ENCODE assay signal across 15 cellular contexts in genomic region chr12:11725616-11726015, GRCh38.
DNase-seq lines count a peak whose midpoint lies in the region; ATAC-seq and TF ChIP-seq lines count a peak whose summit lies in the region.
"Had no signal": no experiment of that assay in that cellular context is flagged by ENCODE, and none has a peak within 500 bp of the region (broad histone marks: within the 10 kb centered on the region; RNA-seq: fewer than 3 reads in every experiment).

No MANE protein-coding gene starts in this region.

- H3K4me3 Mint-ChIP-seq in dendritic cell treated with granulocyte-macrophage colony-stimulating factor and Interleukin-4, amounts not matched to agents 40 ng/mL and 50 ng/mL, for 4 days = no peak overlapping the region
- H3K4me3 Mint-ChIP-seq in osteocyte (ENCODE audit: unreplicated experiment) = no peak overlapping the region
- H3K4me3 Mint-ChIP-seq: activated CD8-positive, alpha-beta T cell treated with anti-CD3 and anti-CD28 coated beads for 36 hours had no signal

- ATAC-seq in IMR-90 (ENCODE audit: low read depth) = peak; percentile 31
- no peak for ATAC-seq in GM18505 (IDR thresholded peaks at IDR 0.05; ENCODE audit: unreplicated experiment)
- no peak for ATAC-seq in omental fat pad (ENCODE audit: low FRiP score)
- ATAC-seq in GM21360 (IDR thresholded peaks at IDR 0.05; ENCODE audit: unreplicated experiment) = no peak
- no peak for ATAC-seq in HG03342 (IDR thresholded peaks at IDR 0.05; ENCODE audit: unreplicated experiment)
- ATAC-seq: activated CD8-positive, alpha-beta T cell treated with anti-CD3 and anti-CD28 coated beads for 36 hours had no signal

- peaks cover 20% of the 10 kb centered on the region for H3F3A ChIP-seq in DOHH2 (ENCODE audit: control insufficient read depth, insufficient read depth)

- no peak overlapping the region for H2AK9ac ChIP-seq in IMR-90 (replicated peaks; ENCODE audit: low read depth, low read length, poor library complexity)

- in situ Hi-C loops in IMR-90 (cut with MboI; ENCODE audit: low sequenced_read_pairs) = no loop called here

- no peaks in the 10 kb centered on the region for H3K27me3 Mint-ChIP-seq in dendritic cell treated with granulocyte-macrophage colony-stimulating factor and Interleukin-4, amounts not matched to agents 40 ng/mL and 50 ng/mL, for 4 days
- H3K27me3 Mint-ChIP-seq in osteocyte (ENCODE audit: unreplicated experiment) = no peaks in the 10 kb centered on the region
- H3K27me3 Mint-ChIP-seq: activated CD8-positive, alpha-beta T cell treated with anti-CD3 and anti-CD28 coated beads for 36 hours; type B pancreatic cell had no signal

- no peak overlapping the region for H2BK20ac ChIP-seq in IMR-90 (ENCODE audit: low read depth, low read length)

- H3K9ac ChIP-seq in IMR-90 (ENCODE audit: low read depth, low read length) = no peak overlapping the region

- no peak overlapping the region for H3K18ac ChIP-seq in IMR-90 (ENCODE audit: low read depth, low read length)

- H3K56ac ChIP-seq in IMR-90 (ENCODE audit: extremely low read depth, insufficient read depth, low read length) = no peak overlapping the region

- H3K27me3 ChIP-seq in DOHH2 (ENCODE audit: control insufficient read depth, low read length) (no peaks in the 10 kb centered on the region), IMR-90 (ENCODE audit: control insufficient read depth, insufficient read depth, low read length) (no peaks in the 10 kb centered on the region)
- H3K27me3 ChIP-seq: MG63, SJSA1 had no signal

- H3K4me1 ChIP-seq in DOHH2 (ENCODE audit: control insufficient read depth, low read length) = peaks cover 74% of the 10 kb centered on the region
- peaks cover 15% of the 10 kb centered on the region for H3K4me1 ChIP-seq in IMR-90 (ENCODE audit: control insufficient read depth, insufficient read depth, low read length)

- H3K4ac ChIP-seq in IMR-90 (ENCODE audit: low read depth, low read length) = peak overlapping the region; percentile 18

- H3K27ac ChIP-seq in DOHH2 (ENCODE audit: low read depth, low read length) (no peak overlapping the region; the same call in 1 of the 2 replicates), IMR-90 (ENCODE audit: insufficient read depth, low read length) (no peak overlapping the region)
- H3K27ac ChIP-seq: SJSA1 had no signal

- H3K79me2 ChIP-seq in DOHH2 (ENCODE audit: control insufficient read depth, low read length) = no peaks in the 10 kb centered on the region

- 0 out of 3 replicates have a peak overlapping the region, but pooled peaks have one; percentile 3 for H2BK15ac ChIP-seq in IMR-90 (ENCODE audit: low read depth, low read length)

- 0 out of 2 replicates have a peak overlapping the region, but pooled peaks have one; percentile 10 for H2AK5ac ChIP-seq in IMR-90 (ENCODE audit: low read depth, low read length)

- peaks cover 84% of the 10 kb centered on the region for H3K36me3 Mint-ChIP-seq in dendritic cell treated with granulocyte-macrophage colony-stimulating factor and Interleukin-4, amounts not matched to agents 40 ng/mL and 50 ng/mL, for 4 days (ENCODE audit: low read depth)
- H3K36me3 Mint-ChIP-seq in osteocyte (ENCODE audit: unreplicated experiment) = peaks cover 2% of the 10 kb centered on the region

- H3K9me3 ChIP-seq in DOHH2 (ENCODE audit: control insufficient read depth, insufficient read depth, low read length) = peaks cover 8% of the 10 kb centered on the region; the same call in 1 of the 2 replicates
- no peaks in the 10 kb centered on the region for H3K9me3 ChIP-seq in IMR-90 (ENCODE audit: control insufficient read depth, insufficient read depth, low read length)
- H3K9me3 ChIP-seq: MG63, SJSA1 had no signal

- no TSS peak for BruUV-seq in IMR-90 (replicated peaks; lab: Mats Ljungman, UMichigan)

- no peak overlapping the region for H2BK5ac ChIP-seq in IMR-90 (ENCODE audit: low read depth, low read length, poor library complexity, severe bottlenecking)

- no peak overlapping the region; a peak in 1 of 4 replicates for H4K8ac ChIP-seq in IMR-90 (ENCODE audit: low read depth in 2 of 2, low read length in 2 of 2)

- POLR2A ChIA-PET in IMR-90 (lab: Charles Lee; ENCODE audit: unreplicated experiment) = no interaction called here

- H3K9me2 ChIP-seq in DOHH2 (replicated peaks; ENCODE audit: control insufficient read depth, low read length) = no peaks in the 10 kb centered on the region

- peak overlapping the region; percentile 75 for H3K27ac Mint-ChIP-seq in dendritic cell treated with granulocyte-macrophage colony-stimulating factor and Interleukin-4, amounts not matched to agents 40 ng/mL and 50 ng/mL, for 4 days
- peak overlapping the region; percentile 80 for H3K27ac Mint-ChIP-seq in osteocyte (ENCODE audit: unreplicated experiment)
- H3K27ac Mint-ChIP-seq: activated CD8-positive, alpha-beta T cell treated with anti-CD3 and anti-CD28 coated beads for 36 hours had no signal

- TF ChIP-seq POLR2A in IMR-90 (IDR thresholded peaks at IDR 0.05; ENCODE audit: low read depth, low read length) (no peak), GM18505 (IDR thresholded peaks at IDR 0.05; ENCODE audit: borderline replicate concordance, extremely low read depth, insufficient read depth, insufficient read length) (no peak)

- peaks cover 47 to 95% of the 10 kb centered on the region in 2 experiments for H3K79me1 ChIP-seq in IMR-90 (ENCODE audit: low read depth in 1 of 2, low read length in 2 of 2)

- H4K91ac ChIP-seq in IMR-90 (ENCODE audit: insufficient read depth, low read depth, low read length) = peak overlapping the region; percentile 38

- H3K4me3 ChIP-seq in DOHH2 (ENCODE audit: low read length) = no peak overlapping the region
- no peak overlapping the region for H3K4me3 ChIP-seq in IMR-90 (ENCODE audit: insufficient read depth, low read depth, low read length)
- H3K4me3 ChIP-seq: lung, MG63, SJSA1 had no signal

- H3K4me1 Mint-ChIP-seq in dendritic cell treated with granulocyte-macrophage colony-stimulating factor and Interleukin-4, amounts not matched to agents 40 ng/mL and 50 ng/mL, for 4 days (ENCODE audit: low read depth) = peaks cover 79% of the 10 kb centered on the region
- H3K4me1 Mint-ChIP-seq in osteocyte (ENCODE audit: unreplicated experiment) = peaks cover 48% of the 10 kb centered on the region

- intact Hi-C loops in IMR-90 (cut with micrococcal nuclease) = no loop called here
- intact Hi-C loops in dendritic cell treated with granulocyte-macrophage colony-stimulating factor and Interleukin-4, amounts not matched to agents 40 ng/mL and 50 ng/mL, for 4 days (cut with micrococcal nuclease) = no loop called here

- H3K4me2 ChIP-seq in DOHH2 (ENCODE audit: low read length) = peak overlapping the region; percentile 21
- no peak overlapping the region for H3K4me2 ChIP-seq in IMR-90 (ENCODE audit: low read depth, low read length)

- 0 out of 2 replicates have a peak overlapping the region, but pooled peaks have one; percentile 20 for H3K14ac ChIP-seq in IMR-90 (replicated peaks; ENCODE audit: low read depth, low read length)

- dilution Hi-C loops in IMR-90 (cut with HindIII; ENCODE audit: low sequenced_read_pairs, unreplicated experiment) = no loop called here

- no peak overlapping the region for H2AFZ ChIP-seq in IMR-90 (replicated peaks; ENCODE audit: low read length, poor library complexity)

- H3K9me1 ChIP-seq in IMR-90 (ENCODE audit: insufficient read depth, low read length) = peaks cover 19% of the 10 kb centered on the region

- H4K5ac ChIP-seq in IMR-90 (ENCODE audit: low read depth, low read length) = no peak overlapping the region

- TF ChIP-seq CTCF in DOHH2 (IDR thresholded peaks at IDR 0.05; ENCODE audit: low read depth, low read length, poor library complexity, severe bottlenecking) (no peak), IMR-90 (conservative IDR thresholded peaks at IDR 0.05; ENCODE audit: low read depth, low read length) (no peak), osteocyte (IDR thresholded peaks at IDR 0.05) (no peak), omental fat pad (IDR thresholded peaks at IDR 0.05) (no peak)

- no CpG with 5 or more reads among the region's 8 CpGs for WGBS in IMR-90 (ENCODE audit: extremely low coverage in 2 of 2, insufficient read length in 1 of 2), 2 experiments

- H3K23ac ChIP-seq in IMR-90 (ENCODE audit: low read depth, low read length) = peak overlapping the region; percentile 33; the same call in 1 of the 2 replicates

- no peaks in the 10 kb centered on the region for H3K36me3 ChIP-seq in DOHH2 (ENCODE audit: control insufficient read depth, low read length)
- H3K36me3 ChIP-seq in IMR-90 (ENCODE audit: control insufficient read depth, insufficient read depth, low read length) = no peaks in the 10 kb centered on the region
- H3K36me3 ChIP-seq: MG63 had no signal

- no peaks in the 10 kb centered on the region for H4K20me1 ChIP-seq in DOHH2 (ENCODE audit: control insufficient read depth, insufficient read depth, low read depth, low read length)
- no peaks in the 10 kb centered on the region for H4K20me1 ChIP-seq in IMR-90 (ENCODE audit: insufficient read depth, low read length)

- CTCF ChIA-PET in IMR-90 (lab: Yijun Ruan, JAX) = no interaction called here

- DNase-seq in IMR-90 (peak; percentile 28), osteocyte (ENCODE audit: extremely low spot score, unreplicated experiment) (no peak), omental fat pad (ENCODE audit: low spot score) (no peak)
- DNase-seq: activated CD8-positive, alpha-beta T cell treated with anti-CD3 and anti-CD28 coated beads for 36 hours; C1 segment of cervical spinal cord; MG63; NCI-H2081 treated with DMSO at 0.1 percent for 48 hours had no signal

- no peaks in the 10 kb centered on the region for H3K9me3 Mint-ChIP-seq in dendritic cell treated with granulocyte-macrophage colony-stimulating factor and Interleukin-4, amounts not matched to agents 40 ng/mL and 50 ng/mL, for 4 days
- H3K9me3 Mint-ChIP-seq in osteocyte (ENCODE audit: unreplicated experiment) = no peaks in the 10 kb centered on the region

- TF ChIP-seq RAD21 in IMR-90 (IDR thresholded peaks at IDR 0.05; ENCODE audit: low read length) = no peak

- peak overlapping the region; percentile 22; the same call in 1 of the 2 replicates for H2BK120ac ChIP-seq in IMR-90 (ENCODE audit: low read depth, low read length)

TF ChIP-seq in IMR-90, 13 proteins besides CTCF, POLR2A, EP300 and RAD21:
- TF ChIP-seq MAFK (IDR thresholded peaks at IDR 0.05; ENCODE audit: low read depth, low read length) = no peak
- no peak for TF ChIP-seq FOS (IDR thresholded peaks at IDR 0.05; ENCODE audit: low read depth, low read length)
- TF ChIP-seq RFX5 (IDR thresholded peaks at IDR 0.05; ENCODE audit: low read depth, low read length) = no peak
- no peak for TF ChIP-seq CEBPB (IDR thresholded peaks at IDR 0.05; ENCODE audit: low read depth, low read length)
- no peak for TF ChIP-seq MXI1 (IDR thresholded peaks at IDR 0.05; ENCODE audit: borderline replicate concordance, low read depth, low read length)
